22 cellular contexts compared by ENCODE assay signal in genomic region chr1:53736290-53736689, GRCh38. TPM values are rescaled to one million over a fixed set of nuclear protein-coding genes. Genes with fewer than 3 reads are reported as not detected.
DNase-seq lines count a peak whose midpoint lies in the region; FAIRE-seq and TF ChIP-seq lines count a peak whose summit lies in the region.
"Had no signal": no experiment of that assay in that cellular context is flagged by ENCODE, and none has a peak within 500 bp of the region (broad histone marks: within the 10 kb centered on the region; RNA-seq: fewer than 3 reads in every experiment).

No MANE protein-coding gene starts in this region.

- CTCF ChIA-PET in AG04450 (lab: Charles Lee), result interaction anchor here (1.5 to 3.2 kb wide), 3 partner anchors 18 to 251 kb away, joined by 6 to 11 read pairs (median 6); no protein-coding TSS in a partner anchor

- FAIRE-seq in kidney (lab: Jason Lieb, UNC) (no peak), small intestine (lab: Jason Lieb, UNC) (no peak)
- FAIRE-seq: frontal cortex, H54 had no signal

- H3K4me1 ChIP-seq in kidney (ENCODE audit: control insufficient read depth in 1 of 2, insufficient read depth in 1 of 2, low read depth in 1 of 2, low read length in 2 of 2) (peaks cover 13 to 18% of the 10 kb centered on the region in 2 donors), small intestine (ENCODE audit: control insufficient read depth in 2 of 2, insufficient read depth in 1 of 2, low read depth in 1 of 2, low read length in 1 of 2) (peaks cover 0 to 8% of the 10 kb centered on the region in 2 donors), spleen (peaks cover 11 to 30% (median 23%) of the 10 kb centered on the region in 6 donors), suprapubic skin (peaks cover 24% of the 10 kb centered on the region)

- POLR2A ChIA-PET in AG04450 (lab: Yijun Ruan, JAX), result no interaction called here

- TF ChIP-seq POLR2A in spleen (IDR thresholded peaks at IDR 0.05) (no peak), suprapubic skin (IDR thresholded peaks at IDR 0.05) (no peak)

- intact Hi-C loops in kidney (cut with DNase I), result no loop called here
- intact Hi-C loops in spleen (cut with DNase I; ENCODE audit: low total_unique reads), result no loop called here

- H3K4me3 ChIP-seq in AG04450 (ENCODE audit: low read depth, low read length) (peak overlapping the region; percentile 29), brain microvascular endothelial cell (ENCODE audit: low read depth, low read length) (peak overlapping the region; percentile 95), kidney (ENCODE audit: low read length in 2 of 2) (peak overlapping the region; percentile 15 to 65), small intestine (ENCODE audit: low read depth in 1 of 2, low read length in 2 of 2) (no peak overlapping the region), spleen (no peak overlapping the region), suprapubic skin (no peak overlapping the region)
- H3K4me3 ChIP-seq: body of pancreas, tibial artery had no signal

- no peaks in the 10 kb centered on the region for H3K36me3 ChIP-seq in brain microvascular endothelial cell (replicated peaks)
- no peaks in the 10 kb centered on the region for H3K36me3 ChIP-seq in kidney (ENCODE audit: control insufficient read depth in 1 of 2, insufficient read depth in 2 of 2, low read length in 2 of 2)
- no peaks in the 10 kb centered on the region for H3K36me3 ChIP-seq in small intestine (ENCODE audit: control insufficient read depth in 2 of 2, insufficient read depth in 2 of 2, low read length in 2 of 2)
- H3K36me3 ChIP-seq in spleen, result no peaks in the 10 kb centered on the region
- H3K36me3 ChIP-seq in suprapubic skin, result no peaks in the 10 kb centered on the region
- H3K36me3 ChIP-seq: tibial artery had no signal

- TF ChIP-seq CTCF in AG04450 (IDR thresholded peaks at IDR 0.05; ENCODE audit: low read depth, low read length), result no peak
- no peak for TF ChIP-seq CTCF in brain microvascular endothelial cell (IDR thresholded peaks at IDR 0.05; ENCODE audit: low read depth, low read length, missing control alignments)
- no peak for TF ChIP-seq CTCF in kidney (IDR thresholded peaks at IDR 0.05; ENCODE audit: borderline replicate concordance, extremely low read depth, insufficient read depth)
- no peak for TF ChIP-seq CTCF in spleen (IDR thresholded peaks at IDR 0.05 in 8 of 11, conservative IDR thresholded peaks at IDR 0.05 in 3 of 11)
- no peak for TF ChIP-seq CTCF in suprapubic skin (IDR thresholded peaks at IDR 0.05)

- no peak for DNase-seq in AG04450 (ENCODE audit: low read depth, low spot score)
- peak; percentile 52 for DNase-seq in M059J (ENCODE audit: low read depth)
- peak; percentile 91 for DNase-seq in brain microvascular endothelial cell
- no peak for DNase-seq in kidney
- DNase-seq in small intestine, result no peak
- no peak for DNase-seq in spleen
- no peak for DNase-seq in cerebellar cortex (ENCODE audit: low spot score)
- no peak for DNase-seq in suprapubic skin (ENCODE audit: low spot score in 2 of 2)
- DNase-seq: body of pancreas; CD4-positive, alpha-beta memory T cell; left cardiac atrium; naive thymus-derived CD8-positive, alpha-beta T cell; NCI-H1417; NCI-H524; stimulated activated CD4-positive, alpha-beta T cell treated with anti-CD3 and anti-CD28 coated beads, Interleukin-2, amount 100 ng/mL, for 48 hours; stimulated activated naive CD8-positive, alpha-beta T cell treated with anti-CD3 and anti-CD28 coated beads, Interleukin-15, Interleukin-2, amounts not matched to agents 100 U/mL and 50 U/mL, for 24 hours; tibial artery had no signal

- H3K9me3 ChIP-seq in AG04450 (ENCODE audit: control insufficient read depth, insufficient read depth, low read length), result no peaks in the 10 kb centered on the region; the same call in 1 of the 2 replicates
- H3K9me3 ChIP-seq in kidney (ENCODE audit: control insufficient read depth in 1 of 2, low read length in 2 of 2), result no peaks in the 10 kb centered on the region
- H3K9me3 ChIP-seq in small intestine (ENCODE audit: control insufficient read depth, low read depth), result no peaks in the 10 kb centered on the region
- no peaks in the 10 kb centered on the region for H3K9me3 ChIP-seq in spleen
- H3K9me3 ChIP-seq in suprapubic skin, result no peaks in the 10 kb centered on the region
- H3K9me3 ChIP-seq: body of pancreas, tibial artery had no signal

- in situ Hi-C loops in brain microvascular endothelial cell (cut with HindIII; ENCODE audit: low pct_ligation_motif_present, low sequenced_read_pairs), result loop anchor here (10.0 kb wide), 1 partner anchor 251 kb away; no protein-coding TSS in a partner anchor

- H3K27ac ChIP-seq in AG04450 (ENCODE audit: low read depth, low read length) (peak overlapping the region; percentile 31), brain microvascular endothelial cell (peak overlapping the region; percentile 100), kidney (ENCODE audit: low read depth in 2 of 2, low read length in 2 of 2) (peak overlapping the region; percentile 28 to 42), small intestine (ENCODE audit: low read depth in 1 of 2, low read length in 1 of 2) (no peak overlapping the region), spleen (no peak overlapping the region), suprapubic skin (no peak overlapping the region)
- H3K27ac ChIP-seq: body of pancreas, tibial artery had no signal

- 76 to 81% (median 76%) methylated on average over 11 of the region's 11 CpGs for WGBS in small intestine, 3 donors
- WGBS in spleen, 5 donors, result 84 to 91% (median 88%) methylated on average over 11 of the region's 11 CpGs
- 88% methylated on average over 11 of the region's 11 CpGs for WGBS in suprapubic skin

- TF ChIP-seq EP300 in suprapubic skin (IDR thresholded peaks at IDR 0.05), result no peak

- no peak overlapping the region for H3K9ac ChIP-seq in kidney (ENCODE audit: low read length in 2 of 2)

- H3K27me3 ChIP-seq in AG04450 (ENCODE audit: control insufficient read depth, insufficient read depth, low read length) (no peaks in the 10 kb centered on the region), brain microvascular endothelial cell (replicated peaks) (no peaks in the 10 kb centered on the region), small intestine (ENCODE audit: control insufficient read depth in 2 of 2, insufficient read depth in 2 of 2, low read length in 2 of 2) (peaks cover 9 to 16% of the 10 kb centered on the region in 2 donors), spleen (replicated peaks in 1 of 7) (peaks cover 0 to 71% (median 30%) of the 10 kb centered on the region in 7 donors), suprapubic skin (peaks cover 36% of the 10 kb centered on the region)

RNA-seq across cellular contexts. Expression of gene GLIS1, which starts 2.7 kb away (rescaled TPM):
- polyA plus RNA-seq in AG04450 (2011; rRNA removed) (0.77 and 1.3 TPM in 2 replicates), kidney (ENCODE audit: insufficient read depth, low read depth, low replicate concordance) (3.7 TPM), small intestine (under 1 TPM in 1 of 3 donors, not detected in 2; 0.19 TPM), spleen (under 1 TPM in 2 of 3 donors, not detected in 1; 0.04 to 0.26 TPM)
- 0.87 and 1.1 TPM in 2 replicates for polyA minus RNA-seq in AG04450 (2011; rRNA and poly(A)+ RNA removed)
- 2.3 and 3.0 TPM in 2 replicates for total RNA-seq in M059J (2014; rRNA removed; shearing (Covaris generic))
- total RNA-seq in kidney (3.3 TPM), spleen (under 1 TPM in 3 of 7 donors, not detected in 4; 0.13 to 0.39 (median 0.28) TPM), suprapubic skin (1 to 10 TPM in 1 of 4 donors, under 1 TPM in 3; 0.34 to 1.5 (median 0.59) TPM)
- total RNA-seq: activated naive CD4-positive, alpha-beta T cell treated with anti-CD3 and anti-CD28 coated beads, Interleukin-2, amount 50 U/mL, for 72 hours; CD4-positive, alpha-beta memory T cell; frontal cortex; naive thymus-derived CD8-positive, alpha-beta T cell; Right ventricle myocardium inferior; skeletal muscle tissue had no signal
- polyA plus RNA-seq: CD4-positive, alpha-beta memory T cell; naive thymus-derived CD8-positive, alpha-beta T cell had no signal

Comparison
In these comparisons a context has a peak if more than half of its experiments do, and no peak if none do; other contexts are left out.
1. DNase-seq: peak in M059J (single experiment) and brain microvascular endothelial cell (single experiment); none in AG04450 (single experiment), kidney (single experiment), small intestine (single experiment), spleen (single experiment), cerebellar cortex (single experiment) and suprapubic skin (0 of 2).
2. H3K27ac ChIP-seq: peak in AG04450 (single experiment), brain microvascular endothelial cell (single experiment) and kidney (2 of 2); none in small intestine (0 of 2), spleen (0 of 8) and suprapubic skin (single experiment).
3. H3K4me3 ChIP-seq: peak in AG04450 (single experiment), brain microvascular endothelial cell (single experiment) and kidney (2 of 2); none in small intestine (0 of 2), spleen (0 of 8) and suprapubic skin (single experiment).